In the genomic region with DNA sequence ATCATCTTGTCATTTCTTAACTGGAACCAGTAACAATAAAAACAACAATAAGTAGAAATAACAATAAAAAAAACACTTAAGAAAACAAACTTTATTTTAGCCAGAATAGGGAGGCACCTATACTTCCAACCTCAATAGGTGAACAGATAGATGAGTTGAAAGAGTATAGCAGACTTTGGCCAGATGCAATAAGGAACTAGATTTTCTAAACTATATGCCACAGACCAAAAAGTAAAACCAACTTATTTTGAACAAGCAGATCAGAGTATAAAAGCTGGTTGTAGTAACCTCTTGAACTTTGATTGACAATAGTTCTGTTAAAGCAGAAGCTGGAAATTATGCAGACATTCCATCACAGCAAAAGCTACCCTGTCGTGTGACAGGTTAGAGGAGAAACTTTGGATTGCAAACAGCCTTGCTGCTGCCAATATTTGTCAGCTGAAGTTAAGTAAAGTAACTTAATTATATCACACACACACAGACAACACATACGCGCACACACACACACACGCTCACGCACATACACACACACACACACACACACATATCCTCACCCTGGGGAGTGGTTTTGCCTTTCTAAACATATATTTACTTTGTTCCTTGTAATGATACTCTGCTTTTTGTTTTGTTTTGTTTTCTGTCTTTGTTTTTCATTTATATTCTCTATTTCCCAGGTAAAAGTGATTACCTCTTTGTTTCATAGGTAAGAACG, we compare ENCODE assay signal across 1 cellular context.
TF ChIP-seq lines count a peak whose summit lies in the region.

No MANE protein-coding gene starts in this region.

TF ChIP-seq in H1, 55 proteins besides CTCF, POLR2A, EP300 and RAD21:
- no peak for TF ChIP-seq CREB1 (IDR thresholded peaks at IDR 0.05)
- no peak for TF ChIP-seq GTF2F1 (IDR thresholded peaks at IDR 0.05; ENCODE audit: borderline replicate concordance, low read depth, low read length)
- no peak for TF ChIP-seq HDAC6 (IDR thresholded peaks at IDR 0.05; ENCODE audit: low read depth, low read length)
- no peak for TF ChIP-seq SP4 (IDR thresholded peaks at IDR 0.05; ENCODE audit: low read length)
- no peak for TF ChIP-seq HDAC2 (IDR thresholded peaks at IDR 0.05; ENCODE audit: borderline replicate concordance in 1 of 2, low read depth in 2 of 2, low read length in 2 of 2)
- TF ChIP-seq SP2 (IDR thresholded peaks at IDR 0.05; ENCODE audit: low read length): no peak
- TF ChIP-seq TBP (IDR thresholded peaks at IDR 0.05; ENCODE audit: low read depth, low read length): no peak
- TF ChIP-seq CTBP2 (IDR thresholded peaks at IDR 0.05; ENCODE audit: borderline replicate concordance, insufficient read depth, insufficient read length, low read length): no peak
- TF ChIP-seq CBX8 (IDR thresholded peaks at IDR 0.05; ENCODE audit: borderline replicate concordance, low read depth, low read length): no peak
- no peak for TF ChIP-seq RXRA (IDR thresholded peaks at IDR 0.05; ENCODE audit: insufficient read depth, low read depth, low read length)
- TF ChIP-seq, protein P1, sequence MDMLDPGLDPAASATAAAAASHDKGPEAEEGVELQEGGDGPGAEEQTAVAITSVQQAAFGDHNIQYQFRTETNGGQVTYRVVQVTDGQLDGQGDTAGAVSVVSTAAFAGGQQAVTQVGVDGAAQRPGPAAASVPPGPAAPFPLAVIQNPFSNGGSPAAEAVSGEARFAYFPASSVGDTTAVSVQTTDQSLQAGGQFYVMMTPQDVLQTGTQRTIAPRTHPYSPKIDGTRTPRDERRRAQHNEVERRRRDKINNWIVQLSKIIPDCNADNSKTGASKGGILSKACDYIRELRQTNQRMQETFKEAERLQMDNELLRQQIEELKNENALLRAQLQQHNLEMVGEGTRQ (IDR thresholded peaks at IDR 0.05; ENCODE audit: low read length): no peak
- no peak for TF ChIP-seq YY1 (IDR thresholded peaks at IDR 0.05; ENCODE audit: low read depth, low read length)
- no peak for TF ChIP-seq SIX5 (IDR thresholded peaks at IDR 0.05; ENCODE audit: low read depth, low read length)
